In genomic region chr11:90449643-90450042, GRCh38 we compare ENCODE assay signal across 1 cellular context.
A peak's percentile ranks its signal among the peaks of the same experiment; 100 is the strongest.
TF ChIP-seq lines count a peak whose summit lies in the region.

No MANE protein-coding gene starts in this region.

TF ChIP-seq in SK-N-SH treated with all-trans-retinoic acid at 6 μM for 48 hours, 23 proteins besides CTCF, POLR2A, EP300 and RAD21 (continued from another document):
- TF ChIP-seq POU6F1 (CRISPR knock-in tag; IDR thresholded peaks at IDR 0.05; ENCODE audit: borderline replicate concordance, low read depth) (no peak), TSHZ2 (CRISPR knock-in tag; IDR thresholded peaks at IDR 0.05) (0 out of 2 replicates have a peak, but pooled peaks have one; percentile 24), ARNTL (CRISPR knock-in tag; IDR thresholded peaks at IDR 0.05; ENCODE audit: borderline replicate concordance, low read depth) (no peak), BACH2 (CRISPR knock-in tag; IDR thresholded peaks at IDR 0.05; ENCODE audit: borderline replicate concordance) (no peak), GLIS3 (CRISPR knock-in tag; IDR thresholded peaks at IDR 0.05) (no peak), OSR1 (CRISPR knock-in tag; IDR thresholded peaks at IDR 0.05) (no peak), ISL1 (CRISPR knock-in tag; IDR thresholded peaks at IDR 0.05) (no peak), TCF4 (CRISPR knock-in tag; IDR thresholded peaks at IDR 0.05; ENCODE audit: borderline replicate concordance) (peak; percentile 62; the same call in 1 of the 2 replicates), ESRRG (CRISPR knock-in tag; IDR thresholded peaks at IDR 0.05) (no peak), CREB5 (CRISPR knock-in tag; IDR thresholded peaks at IDR 0.05; ENCODE audit: low read depth) (peak; percentile 41; the same call in 1 of the 2 replicates)
